9 cellular contexts compared by ENCODE assay signal in genomic region chr7:158646766-158647474, GRCh38. TPM values are rescaled to one million over a fixed set of nuclear protein-coding genes. Genes with fewer than 3 reads are reported as not detected.
A peak's percentile ranks its signal among the peaks of the same experiment; 100 is the strongest.
DNase-seq lines count a peak whose midpoint lies in the region; ATAC-seq and TF ChIP-seq lines count a peak whose summit lies in the region.
"Had no signal": no experiment of that assay in that cellular context is flagged by ENCODE, and none has a peak within 500 bp of the region (broad histone marks: within the 10 kb centered on the region; RNA-seq: fewer than 3 reads in every experiment).

No MANE protein-coding gene starts in this region.

- POLR2A ChIA-PET in activated CD4-positive, alpha-beta T cell treated with anti-CD3 and anti-CD28 coated beads for 36 hours (lab: Charles Lee) = no interaction called here

- 76% methylated on average over 6 of the region's 7 CpGs for WGBS in mammary epithelial cell (ENCODE audit: low coverage, missing lambda C conversion rate)

- peaks cover 21% of the 10 kb centered on the region for H3K79me2 ChIP-seq in mammary epithelial cell (ENCODE audit: insufficient read depth, low read length)
- no peaks in the 10 kb centered on the region for H3K79me2 ChIP-seq in parathyroid adenoma

- in situ Hi-C loops in mammary epithelial cell (cut with MboI; ENCODE audit: low sequenced_read_pairs in 2 of 2) = no loop called here

- peaks cover 8% of the 10 kb centered on the region for H3K4me1 ChIP-seq in mammary epithelial cell (ENCODE audit: insufficient read depth, low read length)
- H3K4me1 ChIP-seq in parathyroid adenoma = no peaks in the 10 kb centered on the region

- no peaks in the 10 kb centered on the region for H3K9me3 ChIP-seq in mammary epithelial cell (replicated peaks; ENCODE audit: insufficient read depth, low read length)
- no peaks in the 10 kb centered on the region for H3K9me3 ChIP-seq in parathyroid adenoma (ENCODE audit: control insufficient read depth, low read length)

- H2AFZ ChIP-seq in mammary epithelial cell (ENCODE audit: low read depth, low read length) = no peak overlapping the region
- H2AFZ ChIP-seq in parathyroid adenoma = no peak overlapping the region

- CTCF ChIA-PET in activated CD4-positive, alpha-beta T cell treated with anti-CD3 and anti-CD28 coated beads for 36 hours (lab: Charles Lee) = interaction anchor here (0.8 to 1.3 kb wide), 5 partner anchors 9 to 33 kb away, joined by 3 to 6 read pairs (median 3); no protein-coding TSS in a partner anchor
- CTCF ChIA-PET in mammary epithelial cell (lab: Charles Lee; ENCODE audit: low non-redundant PET) = no interaction called here

- H3K36me3 ChIP-seq in mammary epithelial cell (ENCODE audit: insufficient read depth, low read length) (peaks cover 6% of the 10 kb centered on the region), parathyroid adenoma (ENCODE audit: control insufficient read depth, insufficient read depth, low read length) (no peaks in the 10 kb centered on the region)

- peak; percentile 58 for DNase-seq in activated CD4-positive, alpha-beta T cell treated with anti-CD3 and anti-CD28 coated beads for 36 hours
- DNase-seq in activated CD4-positive, alpha-beta T cell treated with anti-CD3 and anti-CD28 coated beads for 4 hours = no peak
- DNase-seq in LoVo (ENCODE audit: low spot score) (peak; percentile 15), mammary epithelial cell (peak; percentile 8), COLO829 (ENCODE audit: low spot score) (no peak)
- DNase-seq in activated CD8-positive, alpha-beta memory T cell treated with anti-CD3 and anti-CD28 coated beads for 24 hours = no peak

- peaks cover 66% of the 10 kb centered on the region for H3K36me3 Mint-ChIP-seq in activated CD4-positive, alpha-beta T cell treated with anti-CD3 and anti-CD28 coated beads for 36 hours (ENCODE audit: low read depth)

- intact Hi-C loops in activated CD4-positive, alpha-beta T cell treated with anti-CD3 and anti-CD28 coated beads for 36 hours (cut with DNase I, micrococcal nuclease) = no loop called here
- intact Hi-C loops in mammary epithelial cell (cut with micrococcal nuclease) = no loop called here

- peak; percentile 50 to 55 for TF ChIP-seq CTCF in mammary epithelial cell (conservative IDR thresholded peaks at IDR 0.05 in 1 of 2, IDR thresholded peaks at IDR 0.05 in 1 of 2; ENCODE audit: extremely low read depth in 1 of 2, insufficient read depth in 1 of 2, low read depth in 1 of 2, low read length in 2 of 2)
- peak; percentile 30 for TF ChIP-seq CTCF in parathyroid adenoma (IDR thresholded peaks at IDR 0.05)

- no peak overlapping the region for H3K27ac Mint-ChIP-seq in activated CD4-positive, alpha-beta T cell treated with anti-CD3 and anti-CD28 coated beads for 36 hours

- peak; percentile 37 for ATAC-seq in activated CD4-positive, alpha-beta T cell treated with anti-CD3 and anti-CD28 coated beads for 36 hours
- no peak for ATAC-seq in GM21825 (IDR thresholded peaks at IDR 0.05; ENCODE audit: unreplicated experiment)

- peaks cover 6% of the 10 kb centered on the region for H3K4me1 Mint-ChIP-seq in activated CD4-positive, alpha-beta T cell treated with anti-CD3 and anti-CD28 coated beads for 36 hours

- no peak overlapping the region for H3K4me3 Mint-ChIP-seq in activated CD4-positive, alpha-beta T cell treated with anti-CD3 and anti-CD28 coated beads for 36 hours

- peaks cover 2% of the 10 kb centered on the region for H3K9me3 Mint-ChIP-seq in activated CD4-positive, alpha-beta T cell treated with anti-CD3 and anti-CD28 coated beads for 36 hours (ENCODE audit: low read depth)
- H3K9me3 Mint-ChIP-seq: activated naive CD4-positive, alpha-beta T cell treated with anti-CD3 and anti-CD28 coated beads, Interleukin-2, amount 50 U/mL, for 72 hours had no signal

- H3K27me3 ChIP-seq in mammary epithelial cell (ENCODE audit: insufficient read depth, low read length) (no peaks in the 10 kb centered on the region), parathyroid adenoma (ENCODE audit: control insufficient read depth, insufficient read depth, low read length) (no peaks in the 10 kb centered on the region)

- H3K27me3 Mint-ChIP-seq in activated CD4-positive, alpha-beta T cell treated with anti-CD3 and anti-CD28 coated beads for 36 hours = no peaks in the 10 kb centered on the region

- dilution Hi-C loops in mammary epithelial cell (cut with HindIII; ENCODE audit: low sequenced_read_pairs) = no loop called here

- H4K20me1 ChIP-seq in mammary epithelial cell (ENCODE audit: insufficient read depth, low read length) = no peaks in the 10 kb centered on the region

- H3K27ac ChIP-seq in mammary epithelial cell (ENCODE audit: insufficient read depth, low read depth, low read length) = no peak overlapping the region
- H3K27ac ChIP-seq in parathyroid adenoma = no peak overlapping the region

- H3K4me2 ChIP-seq in mammary epithelial cell (ENCODE audit: insufficient read depth, low read depth, low read length) = no peak overlapping the region
- no peak overlapping the region for H3K4me2 ChIP-seq in parathyroid adenoma (ENCODE audit: low read length)

- H3K4me3 ChIP-seq in mammary epithelial cell (replicated peaks in 1 of 3; ENCODE audit: insufficient read depth in 1 of 3, low read depth in 2 of 3, low read length in 3 of 3) = no peak overlapping the region
- no peak overlapping the region for H3K4me3 ChIP-seq in parathyroid adenoma (ENCODE audit: low read depth, low read length)

- H3K9ac ChIP-seq in mammary epithelial cell (ENCODE audit: insufficient read depth, low read length) = no peak overlapping the region
- H3K9ac ChIP-seq in parathyroid adenoma = no peak overlapping the region

- no TSS peak for BruUV-seq in mammary epithelial cell (replicated peaks; lab: Mats Ljungman, UMichigan)

RNA-seq across cellular contexts. Expression of gene NCAPG2, which starts 57.7 kb away (rescaled TPM):
- total RNA-seq in activated CD4-positive, alpha-beta T cell treated with anti-CD3 and anti-CD28 coated beads for 36 hours = 100 to 1,000 TPM in 1 of 2 experiments, 10 to 100 TPM in 1; 85.4 to 127 TPM
- 10 to 100 TPM in 1 of 2 donors, 1 to 10 TPM in 1; 3.2 to 42.0 TPM for total RNA-seq in mammary epithelial cell
- 27.4 TPM for polyA plus RNA-seq in mammary epithelial cell
- 25.8 TPM for polyA minus RNA-seq in mammary epithelial cell

RNA-seq across cellular contexts. Expression of gene PTPRN2, which starts 59.3 kb away (rescaled TPM):
- under 1 TPM; 0.46 to 0.51 TPM for total RNA-seq in activated CD4-positive, alpha-beta T cell treated with anti-CD3 and anti-CD28 coated beads for 36 hours
- under 1 TPM; 0.28 to 0.33 TPM for total RNA-seq in mammary epithelial cell
- polyA plus RNA-seq in mammary epithelial cell = not detected
- polyA minus RNA-seq in mammary epithelial cell = not detected

Comparison
In these comparisons a context has a peak if more than half of its experiments do, and no peak if none do; other contexts are left out.
1. DNase-seq: peak in activated CD4-positive, alpha-beta T cell treated with anti-CD3 and anti-CD28 coated beads for 36 hours (single experiment), LoVo (single experiment) and mammary epithelial cell (single experiment); none in activated CD4-positive, alpha-beta T cell treated with anti-CD3 and anti-CD28 coated beads for 4 hours (0 of 2), COLO829 (single experiment) and activated CD8-positive, alpha-beta memory T cell treated with anti-CD3 and anti-CD28 coated beads for 24 hours (single experiment).